2 cellular contexts compared by ENCODE assay signal in the genomic region with DNA sequence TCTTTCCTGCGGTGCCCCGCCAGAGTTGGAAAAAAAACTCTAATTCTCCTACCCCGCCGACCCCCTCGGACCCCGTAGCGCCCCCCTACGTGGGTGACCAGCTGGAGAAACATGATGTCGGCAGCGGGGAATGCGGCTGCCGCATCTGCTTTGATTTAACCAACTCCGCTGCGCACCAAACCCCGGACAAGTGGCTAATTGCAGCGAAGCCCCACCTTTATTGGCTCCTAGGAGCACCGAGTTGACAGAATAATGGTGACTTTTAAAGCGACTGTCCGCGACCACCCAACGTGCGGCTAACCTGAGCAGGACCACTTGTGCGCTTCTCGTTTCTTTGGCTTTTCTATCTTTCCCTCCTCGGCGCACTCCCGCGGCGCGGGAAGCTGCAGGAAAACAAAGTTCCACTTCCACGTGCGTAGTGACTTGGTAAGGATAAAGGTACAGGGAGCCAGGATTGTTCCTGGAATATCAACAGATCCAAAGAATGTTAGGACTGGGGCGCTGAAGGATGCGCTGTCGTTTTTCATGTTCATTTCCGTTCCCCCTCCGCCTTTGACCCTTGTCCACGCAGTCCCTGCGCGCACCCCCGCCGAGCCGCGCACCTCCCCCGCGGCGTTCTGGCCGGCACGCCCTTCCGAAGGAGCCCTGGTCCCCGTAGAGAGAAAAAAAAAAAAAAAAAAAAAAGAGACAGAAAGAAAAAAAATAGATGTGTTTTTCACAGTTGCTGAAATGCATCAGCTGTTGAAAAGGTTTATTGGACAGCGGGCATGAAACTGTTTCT.
A peak's percentile ranks its signal among the peaks of the same experiment; 100 is the strongest.
TF ChIP-seq lines count a peak whose summit lies in the region.

No MANE protein-coding gene starts in this region.

TF ChIP-seq in H1, 55 proteins besides CTCF, POLR2A, EP300 and RAD21 (continued from another document):
- TF ChIP-seq, protein P1, sequence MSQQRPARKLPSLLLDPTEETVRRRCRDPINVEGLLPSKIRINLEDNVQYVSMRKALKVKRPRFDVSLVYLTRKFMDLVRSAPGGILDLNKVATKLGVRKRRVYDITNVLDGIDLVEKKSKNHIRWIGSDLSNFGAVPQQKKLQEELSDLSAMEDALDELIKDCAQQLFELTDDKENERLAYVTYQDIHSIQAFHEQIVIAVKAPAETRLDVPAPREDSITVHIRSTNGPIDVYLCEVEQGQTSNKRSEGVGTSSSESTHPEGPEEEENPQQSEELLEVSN (IDR thresholded peaks at IDR 0.05) = peak; percentile 34; the same call in 1 of the 2 replicates
- no peak; the same call in 1 of the 2 replicates for TF ChIP-seq SUZ12 (IDR thresholded peaks at IDR 0.05; ENCODE audit: low read length)

TF ChIP-seq in neural cell, 6 proteins besides CTCF, POLR2A, EP300 and RAD21 (continued from another document):
- TF ChIP-seq, protein P2, sequence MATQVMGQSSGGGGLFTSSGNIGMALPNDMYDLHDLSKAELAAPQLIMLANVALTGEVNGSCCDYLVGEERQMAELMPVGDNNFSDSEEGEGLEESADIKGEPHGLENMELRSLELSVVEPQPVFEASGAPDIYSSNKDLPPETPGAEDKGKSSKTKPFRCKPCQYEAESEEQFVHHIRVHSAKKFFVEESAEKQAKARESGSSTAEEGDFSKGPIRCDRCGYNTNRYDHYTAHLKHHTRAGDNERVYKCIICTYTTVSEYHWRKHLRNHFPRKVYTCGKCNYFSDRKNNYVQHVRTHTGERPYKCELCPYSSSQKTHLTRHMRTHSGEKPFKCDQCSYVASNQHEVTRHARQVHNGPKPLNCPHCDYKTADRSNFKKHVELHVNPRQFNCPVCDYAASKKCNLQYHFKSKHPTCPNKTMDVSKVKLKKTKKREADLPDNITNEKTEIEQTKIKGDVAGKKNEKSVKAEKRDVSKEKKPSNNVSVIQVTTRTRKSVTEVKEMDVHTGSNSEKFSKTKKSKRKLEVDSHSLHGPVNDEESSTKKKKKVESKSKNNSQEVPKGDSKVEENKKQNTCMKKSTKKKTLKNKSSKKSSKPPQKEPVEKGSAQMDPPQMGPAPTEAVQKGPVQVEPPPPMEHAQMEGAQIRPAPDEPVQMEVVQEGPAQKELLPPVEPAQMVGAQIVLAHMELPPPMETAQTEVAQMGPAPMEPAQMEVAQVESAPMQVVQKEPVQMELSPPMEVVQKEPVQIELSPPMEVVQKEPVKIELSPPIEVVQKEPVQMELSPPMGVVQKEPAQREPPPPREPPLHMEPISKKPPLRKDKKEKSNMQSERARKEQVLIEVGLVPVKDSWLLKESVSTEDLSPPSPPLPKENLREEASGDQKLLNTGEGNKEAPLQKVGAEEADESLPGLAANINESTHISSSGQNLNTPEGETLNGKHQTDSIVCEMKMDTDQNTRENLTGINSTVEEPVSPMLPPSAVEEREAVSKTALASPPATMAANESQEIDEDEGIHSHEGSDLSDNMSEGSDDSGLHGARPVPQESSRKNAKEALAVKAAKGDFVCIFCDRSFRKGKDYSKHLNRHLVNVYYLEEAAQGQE (IDR thresholded peaks at IDR 0.05; ENCODE audit: borderline replicate concordance) = no peak
